9 cellular contexts compared by ENCODE assay signal in the genomic region with DNA sequence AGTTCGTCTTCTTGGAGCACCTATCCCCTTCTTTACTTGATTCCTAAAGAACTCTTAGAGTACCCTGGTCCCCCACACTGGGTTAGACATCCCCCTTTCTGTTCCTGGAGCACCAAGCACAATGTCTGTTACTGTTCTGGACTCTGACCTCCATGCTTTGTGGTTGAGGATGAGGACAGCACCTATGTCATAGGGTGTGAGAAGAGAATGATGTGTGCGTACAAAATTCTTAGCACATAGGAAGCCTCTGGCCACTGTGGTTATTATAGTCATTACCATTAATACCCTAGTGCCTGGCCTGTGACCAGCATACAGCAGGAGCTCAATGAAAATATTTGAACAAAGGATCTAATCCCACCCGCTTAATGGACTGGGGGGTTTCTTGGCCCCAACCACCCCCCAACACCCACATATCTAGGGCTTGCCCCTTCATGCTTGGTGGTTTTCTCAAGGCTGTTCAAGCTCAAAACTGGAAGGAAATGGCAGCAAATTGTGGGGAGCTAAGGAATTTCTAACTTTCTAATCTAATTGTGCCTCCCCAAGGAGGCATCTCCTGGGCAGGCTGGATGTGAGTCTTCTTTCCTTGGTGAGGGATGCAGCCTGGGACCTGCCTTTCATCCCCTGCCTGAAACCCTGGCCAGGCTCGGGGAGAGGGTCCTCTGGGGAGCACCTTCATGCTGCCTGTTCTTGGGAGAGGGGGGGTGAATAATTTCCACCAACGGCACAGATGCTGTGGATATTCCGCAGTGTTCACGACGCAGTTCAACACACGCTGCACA. TPM values are rescaled to one million over a fixed set of nuclear protein-coding genes. Genes with fewer than 3 reads are reported as not detected.
DNase-seq lines count a peak whose midpoint lies in the region; TF ChIP-seq lines count a peak whose summit lies in the region.
"Had no signal": no experiment of that assay in that cellular context is flagged by ENCODE, and none has a peak within 500 bp of the region (broad histone marks: within the 10 kb centered on the region; RNA-seq: fewer than 3 reads in every experiment).

No MANE protein-coding gene starts in this region.

- H3K27ac ChIP-seq in PC-9 (no peak overlapping the region), osteoblast (ENCODE audit: low read depth, low read length) (no peak overlapping the region), dorsolateral prefrontal cortex (peak overlapping the region in 10 of 59 donors; percentile 15 to 85 (median 58))

- H3K9me3 Mint-ChIP-seq in Caco-2 (ENCODE audit: unreplicated experiment) = no peaks in the 10 kb centered on the region

- CTCF ChIA-PET in Caco-2 (lab: Charles Lee) = interaction anchor here (0.6 kb wide), 1 partner anchor 31 kb away, joined by 5 read pairs; no protein-coding TSS in a partner anchor
- CTCF ChIA-PET in PC-9 (lab: Charles Lee) = interaction anchor here (0.6 kb wide), 1 partner anchor 16 kb away, joined by 4 read pairs; no protein-coding TSS in a partner anchor

- H3K4me2 ChIP-seq in PC-9 = no peak overlapping the region
- no peak overlapping the region for H3K4me2 ChIP-seq in osteoblast (ENCODE audit: insufficient read depth, low read length)

- H2AFZ ChIP-seq in PC-9 = no peak overlapping the region
- no peak overlapping the region for H2AFZ ChIP-seq in osteoblast (ENCODE audit: low read length)

- H3K9me3 ChIP-seq in Caco-2 (no peaks in the 10 kb centered on the region), PC-9 (ENCODE audit: insufficient read depth, low read depth) (no peaks in the 10 kb centered on the region), osteoblast (ENCODE audit: low read depth, low read length) (no peaks in the 10 kb centered on the region)

- no peaks in the 10 kb centered on the region for H3K27me3 Mint-ChIP-seq in Caco-2 (ENCODE audit: insufficient read depth, unreplicated experiment)

- peaks cover 27% of the 10 kb centered on the region for H3K4me1 Mint-ChIP-seq in Caco-2 (ENCODE audit: low read depth, unreplicated experiment)

- no peaks in the 10 kb centered on the region for H3K9me2 ChIP-seq in PC-9 (ENCODE audit: insufficient read depth)

- H3K4me1 ChIP-seq in Caco-2 (peaks cover 40% of the 10 kb centered on the region), PC-9 (replicated peaks; ENCODE audit: insufficient read depth) (peaks cover 9% of the 10 kb centered on the region), osteoblast (ENCODE audit: insufficient read depth, low read length) (peaks cover 8% of the 10 kb centered on the region)

- peak overlapping the region; percentile 77 for H3K4me3 Mint-ChIP-seq in Caco-2 (ENCODE audit: unreplicated experiment)

- no peak for TF ChIP-seq CTCF in Caco-2 (IDR thresholded peaks at IDR 0.05; ENCODE audit: insufficient read depth in 1 of 2, low read depth in 1 of 2, low read length in 1 of 2, severe bottlenecking in 1 of 2, unreplicated experiment in 1 of 2)
- TF ChIP-seq CTCF in PC-9 (conservative IDR thresholded peaks at IDR 0.05) = no peak
- no peak for TF ChIP-seq CTCF in osteoblast (IDR thresholded peaks at IDR 0.05; ENCODE audit: extremely low read depth, low read depth, low read length)
- no peak for TF ChIP-seq CTCF in dorsolateral prefrontal cortex (IDR thresholded peaks at IDR 0.05 in 54 of 56, conservative IDR thresholded peaks at IDR 0.05 in 2 of 56; ENCODE audit: low read depth in 1 of 56, partially characterized antibody in 56 of 56)

- BruUV-seq in Caco-2 (replicated peaks; lab: Mats Ljungman, UMichigan) = TSS peak; percentile 70
- BruUV-seq in PC-9 (replicated peaks; lab: Mats Ljungman, UMichigan) = TSS peak; percentile 54

- H3K27ac Mint-ChIP-seq in Caco-2 (ENCODE audit: unreplicated experiment) = peak overlapping the region; percentile 93

- H3K79me2 ChIP-seq in PC-9 (ENCODE audit: low read depth) = peaks cover 31% of the 10 kb centered on the region
- peaks cover 30% of the 10 kb centered on the region for H3K79me2 ChIP-seq in osteoblast (ENCODE audit: insufficient read depth, low read length)

- peaks cover 22% of the 10 kb centered on the region for H3K36me3 Mint-ChIP-seq in Caco-2 (ENCODE audit: insufficient read depth, unreplicated experiment)

- H3K4me3 ChIP-seq in Caco-2 (ENCODE audit: low read depth, low read length) (no peak overlapping the region), PC-9 (no peak overlapping the region), osteoblast (ENCODE audit: insufficient read depth, low read length) (no peak overlapping the region), dorsolateral prefrontal cortex (peak overlapping the region in 6 of 59 donors; percentile 51 to 85 (median 68))

- peaks cover 3% of the 10 kb centered on the region; the same call in 1 of the 2 replicates for H4K20me1 ChIP-seq in PC-9 (ENCODE audit: insufficient read depth)
- H4K20me1 ChIP-seq in osteoblast (ENCODE audit: insufficient read depth, low read length) = peaks cover 18% of the 10 kb centered on the region

- H3K27me3 ChIP-seq in Caco-2 (replicated peaks; ENCODE audit: control insufficient read depth, insufficient read depth, low read length) (no peaks in the 10 kb centered on the region), PC-9 (ENCODE audit: insufficient read depth, low read depth) (no peaks in the 10 kb centered on the region), osteoblast (ENCODE audit: insufficient read depth, low read length) (peaks cover 36% of the 10 kb centered on the region), dorsolateral prefrontal cortex (no peaks in the 10 kb centered on the region)

- intact Hi-C loops in Caco-2 (cut with micrococcal nuclease; ENCODE audit: unreplicated experiment) (no loop called here), PC-9 (cut with micrococcal nuclease; ENCODE audit: unreplicated experiment) (no loop called here), dorsolateral prefrontal cortex (cut with DNase I) (no loop called here)

- no peak for DNase-seq in Caco-2
- no peak for DNase-seq in PC-9
- peak; percentile 46 for DNase-seq in ecto neural progenitor cell (ENCODE audit: low spot score)
- peak; percentile 57 for DNase-seq in osteoblast (ENCODE audit: insufficient read length, low spot score, missing footprints)
- DNase-seq in kidney glomerular epithelial cell (lab: John Stamatoyannopoulos, UW) = no peak
- no peak for DNase-seq in stimulated activated naive CD4-positive, alpha-beta T cell treated with Interleukin-2 at 50 U/mL for 16 hours (lab: John Stamatoyannopoulos, UW)
- no peak for DNase-seq in SIG-M5 (lab: John Stamatoyannopoulos, UW)
- no peak for DNase-seq in dorsolateral prefrontal cortex
- DNase-seq: NCI-H2029 treated with DMSO at 0.1 percent for 48 hours had no signal

- POLR2A ChIA-PET in Caco-2 (lab: Charles Lee) (no interaction called here), PC-9 (lab: Charles Lee; ENCODE audit: unreplicated experiment) (no interaction called here)

- peaks cover 29% of the 10 kb centered on the region; the same call in 1 of the 2 replicates for H3F3A ChIP-seq in PC-9 (ENCODE audit: insufficient read depth, low read depth)

- H3K36me3 ChIP-seq in Caco-2 (ENCODE audit: control insufficient read depth, insufficient read depth, low read length) (no peaks in the 10 kb centered on the region), PC-9 (ENCODE audit: low read depth) (no peaks in the 10 kb centered on the region), osteoblast (ENCODE audit: insufficient read depth, low read length) (no peaks in the 10 kb centered on the region)

RNA-seq across cellular contexts. Expression of gene CMIP, which starts 1.5 kb away (rescaled TPM):
- total RNA-seq in Caco-2 (2022) (63.7 and 68.0 TPM in 2 replicates), PC-9 (2021) (92.1 and 96.6 TPM in 2 replicates), osteoblast (6.2 and 8.3 TPM in 2 replicates), dorsolateral prefrontal cortex (100 to 1,000 TPM; 104 to 216 (median 159) TPM)

Comparison
In these comparisons a context has a peak if more than half of its experiments do, and no peak if none do; other contexts are left out.
1. DNase-seq: peak in ecto neural progenitor cell (single experiment) and osteoblast (single experiment); none in Caco-2 (0 of 2), PC-9 (0 of 2), kidney glomerular epithelial cell (single experiment), stimulated activated naive CD4-positive, alpha-beta T cell treated with Interleukin-2 at 50 U/mL for 16 hours (single experiment), SIG-M5 (single experiment) and dorsolateral prefrontal cortex (0 of 10).